Comparison of ENCODE assay signal across 1 cellular context in genomic region chr17:77390870-77391269, GRCh38.
TF ChIP-seq lines count a peak whose summit lies in the region.

No MANE protein-coding gene starts in this region.

TF ChIP-seq in WTC11, 78 proteins besides CTCF, POLR2A, EP300 and RAD21 (continued from another document):
- TF ChIP-seq ARID4B (CRISPR knock-in tag; IDR thresholded peaks at IDR 0.05; ENCODE audit: borderline replicate concordance) (no peak), ZNF138 (CRISPR knock-in tag; conservative IDR thresholded peaks at IDR 0.05) (no peak), CREB1 (CRISPR knock-in tag; IDR thresholded peaks at IDR 0.05) (no peak), ATF1 (CRISPR knock-in tag; IDR thresholded peaks at IDR 0.05) (no peak)
